In genomic region chr11:98234698-98235097, GRCh38 we compare ENCODE assay signal across 27 cellular contexts.
"Had no signal": no experiment of that assay in that cellular context is flagged by ENCODE, and none has a peak within 500 bp of the region (broad histone marks: within the 10 kb centered on the region; RNA-seq: fewer than 3 reads in every experiment).

No MANE protein-coding gene starts in this region.

- H3K9me3 Mint-ChIP-seq: nephron had no signal

- H3K4me1 ChIP-seq: esophagus squamous epithelium, heart right ventricle, psoas muscle, spleen, tibial nerve, upper lobe of left lung had no signal

- H3K27me3 Mint-ChIP-seq: effector memory CD8-positive, alpha-beta T cell; naive thymus-derived CD4-positive, alpha-beta T cell; stimulated activated naive B cell treated with anti-CD40 and anti-IgM and Interleukin-4, amounts not matched to agents 10 μg/mL and 1 μg/mL and 100 μg/mL, for 72 hours; stimulated activated naive CD8-positive, alpha-beta T cell treated with anti-CD3 and anti-CD28 coated beads, Interleukin-15, Interleukin-2, amounts not matched to agents 100 ng/mL and 50 ng/mL, for 24 hours had no signal

- H3K27ac Mint-ChIP-seq: effector memory CD8-positive, alpha-beta T cell; naive thymus-derived CD4-positive, alpha-beta T cell; nephron; stimulated activated naive B cell treated with anti-CD40 and anti-IgM and Interleukin-4, amounts not matched to agents 10 μg/mL and 1 μg/mL and 100 μg/mL, for 72 hours; stimulated activated naive CD8-positive, alpha-beta T cell treated with anti-CD3 and anti-CD28 coated beads, Interleukin-15, Interleukin-2, amounts not matched to agents 100 ng/mL and 50 ng/mL, for 24 hours had no signal

- ATAC-seq: effector memory CD8-positive, alpha-beta T cell; heart right ventricle; left lobe of liver; naive thymus-derived CD4-positive, alpha-beta T cell; psoas muscle; right cardiac atrium; stimulated activated naive B cell treated with anti-CD40 and anti-IgM and Interleukin-4, amounts not matched to agents 10 μg/mL and 1 μg/mL and 100 μg/mL, for 72 hours had no signal

- H3K4me3 ChIP-seq: coronary artery, esophagus squamous epithelium, heart right ventricle, psoas muscle, skin epidermis, spleen, thoracic aorta, tibial nerve, upper lobe of left lung had no signal

- DNase-seq: effector memory CD8-positive, alpha-beta T cell; erythroblast; esophagus squamous epithelium; foreskin melanocyte; glutamatergic neuron; heart right ventricle; hippocampal formation; kidney; mesenchymal stem cell; midbrain; naive thymus-derived CD4-positive, alpha-beta T cell; nucleus accumbens; psoas muscle; right cardiac atrium; spleen; stimulated activated CD4-positive, alpha-beta T cell treated with anti-CD3 and anti-CD28 coated beads, Interleukin-4, amount 100 ng/mL, for 4 hours; stimulated activated naive B cell treated with anti-CD40 and anti-IgM and Interleukin-4, amounts not matched to agents 10 μg/mL and 1 μg/mL and 100 μg/mL, for 72 hours; upper lobe of left lung had no signal

- H3K4me3 Mint-ChIP-seq: effector memory CD8-positive, alpha-beta T cell; naive thymus-derived CD4-positive, alpha-beta T cell; nephron; stimulated activated naive B cell treated with anti-CD40 and anti-IgM and Interleukin-4, amounts not matched to agents 10 μg/mL and 1 μg/mL and 100 μg/mL, for 72 hours; stimulated activated naive CD8-positive, alpha-beta T cell treated with anti-CD3 and anti-CD28 coated beads, Interleukin-15, Interleukin-2, amounts not matched to agents 100 ng/mL and 50 ng/mL, for 24 hours had no signal

- H3K9me3 ChIP-seq: esophagus squamous epithelium, psoas muscle, thoracic aorta, tibial nerve, upper lobe of left lung had no signal

- FAIRE-seq: endometrium, kidney, urothelium cell line had no signal

- H3K36me3 ChIP-seq: esophagus squamous epithelium, heart right ventricle, spleen, thoracic aorta, tibial nerve, upper lobe of left lung had no signal

- H3K27ac ChIP-seq: coronary artery, esophagus squamous epithelium, heart right ventricle, psoas muscle, skin epidermis, spleen, thoracic aorta, tibial nerve, upper lobe of left lung had no signal

- H3K4me1 Mint-ChIP-seq: naive thymus-derived CD4-positive, alpha-beta T cell; nephron; stimulated activated naive B cell treated with anti-CD40 and anti-IgM and Interleukin-4, amounts not matched to agents 10 μg/mL and 1 μg/mL and 100 μg/mL, for 72 hours had no signal

- H3K27me3 ChIP-seq: esophagus squamous epithelium, heart right ventricle, spleen, tibial nerve, upper lobe of left lung had no signal

- H3K36me3 Mint-ChIP-seq: naive thymus-derived CD4-positive, alpha-beta T cell; stimulated activated naive B cell treated with anti-CD40 and anti-IgM and Interleukin-4, amounts not matched to agents 10 μg/mL and 1 μg/mL and 100 μg/mL, for 72 hours had no signal
